Comparison of ENCODE assay signal across 8 cellular contexts in the genomic region with DNA sequence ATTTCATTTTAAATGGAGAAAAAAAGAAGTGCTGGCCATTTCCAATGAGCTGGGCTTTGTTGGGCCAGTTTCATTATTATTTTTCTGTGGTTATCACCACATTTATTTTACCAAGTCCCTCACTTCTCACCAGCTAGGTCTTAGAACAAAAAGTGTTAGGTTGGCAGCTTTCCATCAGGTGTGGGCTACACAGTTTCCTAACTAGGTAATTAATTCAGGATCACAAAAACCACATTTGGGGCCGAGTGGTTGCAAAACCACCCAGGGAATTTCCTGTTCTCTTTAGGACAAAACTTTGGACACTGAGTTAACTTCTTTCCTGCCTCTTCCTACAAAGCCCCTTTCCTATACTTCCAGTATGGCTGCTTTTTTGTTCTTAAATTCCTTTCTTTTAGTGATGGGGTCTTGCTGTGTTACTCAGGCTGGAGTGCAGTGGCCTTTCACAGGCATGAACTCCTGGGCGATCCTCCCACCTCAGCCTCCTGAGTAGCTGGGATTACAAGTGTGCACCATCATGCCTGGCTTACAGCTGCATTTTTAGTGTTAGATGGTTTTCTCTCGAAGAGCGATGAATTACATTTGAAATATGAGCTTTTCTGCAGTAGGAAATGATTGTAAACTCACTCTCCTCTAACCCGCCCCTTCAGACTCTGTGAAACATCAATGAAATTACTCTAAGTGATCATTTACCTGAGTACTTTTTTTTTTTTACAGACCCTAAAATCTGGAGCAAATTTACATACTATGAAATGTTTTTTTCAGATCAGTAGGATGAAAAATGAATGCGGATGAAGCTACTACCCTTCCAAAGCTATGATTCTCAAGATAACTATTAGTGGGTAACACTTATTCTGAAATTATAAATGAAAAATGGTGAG. TPM values are rescaled to one million over a fixed set of nuclear protein-coding genes. Genes with fewer than 3 reads are reported as not detected.
A peak's percentile ranks its signal among the peaks of the same experiment; 100 is the strongest.
DNase-seq lines count a peak whose midpoint lies in the region; ATAC-seq, FAIRE-seq and TF ChIP-seq lines count a peak whose summit lies in the region.

No MANE protein-coding gene starts in this region.

- peak overlapping the region; percentile 79 for H3K27ac Mint-ChIP-seq in activated CD4-positive, alpha-beta T cell treated with anti-CD3 and anti-CD28 coated beads, Interleukin-2, amount 10 ng/mL, durations not matched to agents 24 days and 14 days
- H3K27ac Mint-ChIP-seq in activated T-helper 2 cell treated with anti-CD3 and anti-CD28 coated beads, Interferon-gamma antibody, Interleukin-2, Interleukin-4, amounts not matched to agents 10 μg/mL and 5 μg/mL and 100 μg/mL, durations not matched to agents 14 hours and 24 hours and 36 hours, result peak overlapping the region; percentile 59

- H3K9ac ChIP-seq in kidney (ENCODE audit: low read length in 2 of 2), result peak overlapping the region; percentile 11 to 68

- H3K36me3 ChIP-seq in kidney (ENCODE audit: control insufficient read depth in 1 of 2, insufficient read depth in 2 of 2, low read length in 2 of 2), result peaks cover 2 to 9% of the 10 kb centered on the region in 2 donors

- no peak for TF ChIP-seq CTCF in kidney (IDR thresholded peaks at IDR 0.05; ENCODE audit: borderline replicate concordance, extremely low read depth, insufficient read depth)

- peaks cover 14 to 21% of the 10 kb centered on the region in 2 donors for H3K4me1 ChIP-seq in kidney (ENCODE audit: control insufficient read depth in 1 of 2, insufficient read depth in 1 of 2, low read depth in 1 of 2, low read length in 2 of 2)

- peak overlapping the region in 1 of 2 donors; percentile 81 for H3K4me3 ChIP-seq in kidney (ENCODE audit: low read length in 2 of 2)

- no peaks in the 10 kb centered on the region for H3K9me3 ChIP-seq in kidney (ENCODE audit: control insufficient read depth in 1 of 2, low read length in 2 of 2)

- H3K9me3 Mint-ChIP-seq in activated CD4-positive, alpha-beta T cell treated with anti-CD3 and anti-CD28 coated beads, Interleukin-2, amount 10 ng/mL, durations not matched to agents 24 days and 14 days, result no peaks in the 10 kb centered on the region
- no peaks in the 10 kb centered on the region for H3K9me3 Mint-ChIP-seq in activated T-helper 2 cell treated with anti-CD3 and anti-CD28 coated beads, Interferon-gamma antibody, Interleukin-2, Interleukin-4, amounts not matched to agents 10 μg/mL and 5 μg/mL and 100 μg/mL, durations not matched to agents 14 hours and 24 hours and 36 hours

- no peak for DNase-seq in activated CD4-positive, alpha-beta T cell treated with anti-CD3 and anti-CD28 coated beads, Interleukin-2, amount 10 ng/mL, durations not matched to agents 24 days and 14 days
- no peak for DNase-seq in activated CD4-positive, alpha-beta T cell treated with anti-CD3 and anti-CD28 coated beads for 1 hour
- no peak for DNase-seq in activated T-helper 2 cell treated with anti-CD3 and anti-CD28 coated beads, Interferon-gamma antibody, Interleukin-2, Interleukin-4, amounts not matched to agents 10 μg/mL and 5 μg/mL and 100 μg/mL, durations not matched to agents 14 hours and 24 hours and 36 hours (ENCODE audit: low spot score)
- DNase-seq in kidney (no peak), NCI-H1436 treated with DMSO at 0.1 percent for 48 hours (lab: John Stamatoyannopoulos, UW) (no peak), COR-L47 (lab: John Stamatoyannopoulos, UW) (no peak)

- H3K36me3 Mint-ChIP-seq in activated CD4-positive, alpha-beta T cell treated with anti-CD3 and anti-CD28 coated beads, Interleukin-2, amount 10 ng/mL, durations not matched to agents 24 days and 14 days (ENCODE audit: low read depth), result peaks cover 25% of the 10 kb centered on the region
- H3K36me3 Mint-ChIP-seq in activated T-helper 2 cell treated with anti-CD3 and anti-CD28 coated beads, Interferon-gamma antibody, Interleukin-2, Interleukin-4, amounts not matched to agents 10 μg/mL and 5 μg/mL and 100 μg/mL, durations not matched to agents 14 hours and 24 hours and 36 hours (ENCODE audit: low read depth), result peaks cover 34% of the 10 kb centered on the region

- H3K4me3 Mint-ChIP-seq in activated CD4-positive, alpha-beta T cell treated with anti-CD3 and anti-CD28 coated beads, Interleukin-2, amount 10 ng/mL, durations not matched to agents 24 days and 14 days, result peak overlapping the region; percentile 88
- H3K4me3 Mint-ChIP-seq in activated T-helper 2 cell treated with anti-CD3 and anti-CD28 coated beads, Interferon-gamma antibody, Interleukin-2, Interleukin-4, amounts not matched to agents 10 μg/mL and 5 μg/mL and 100 μg/mL, durations not matched to agents 14 hours and 24 hours and 36 hours (ENCODE audit: low read depth), result peak overlapping the region; percentile 67

- H3K27ac ChIP-seq in kidney (ENCODE audit: low read depth in 2 of 2, low read length in 2 of 2) (peak overlapping the region; percentile 92 to 99), temporal lobe (ENCODE audit: low read depth, low read length) (peak overlapping the region; percentile 96)

- peaks cover 2% of the 10 kb centered on the region for H3K27me3 Mint-ChIP-seq in activated CD4-positive, alpha-beta T cell treated with anti-CD3 and anti-CD28 coated beads, Interleukin-2, amount 10 ng/mL, durations not matched to agents 24 days and 14 days
- no peaks in the 10 kb centered on the region for H3K27me3 Mint-ChIP-seq in activated T-helper 2 cell treated with anti-CD3 and anti-CD28 coated beads, Interferon-gamma antibody, Interleukin-2, Interleukin-4, amounts not matched to agents 10 μg/mL and 5 μg/mL and 100 μg/mL, durations not matched to agents 14 hours and 24 hours and 36 hours (ENCODE audit: low read depth)

- peaks cover 22% of the 10 kb centered on the region for H3K4me1 Mint-ChIP-seq in activated CD4-positive, alpha-beta T cell treated with anti-CD3 and anti-CD28 coated beads, Interleukin-2, amount 10 ng/mL, durations not matched to agents 24 days and 14 days
- peaks cover 20% of the 10 kb centered on the region for H3K4me1 Mint-ChIP-seq in activated T-helper 2 cell treated with anti-CD3 and anti-CD28 coated beads, Interferon-gamma antibody, Interleukin-2, Interleukin-4, amounts not matched to agents 10 μg/mL and 5 μg/mL and 100 μg/mL, durations not matched to agents 14 hours and 24 hours and 36 hours (ENCODE audit: low read depth)

- ATAC-seq in HG02973 (IDR thresholded peaks at IDR 0.05; ENCODE audit: unreplicated experiment), result no peak

- no peak for FAIRE-seq in kidney (lab: Jason Lieb, UNC)

- intact Hi-C loops in activated CD4-positive, alpha-beta T cell treated with anti-CD3 and anti-CD28 coated beads, Interleukin-2, amount 10 ng/mL, durations not matched to agents 24 days and 14 days (cut with micrococcal nuclease), result loop anchor here (1.0 to 5.0 kb wide), 9 partner anchors 102 to 400 kb away; a partner anchor contains a TSS
- intact Hi-C loops in activated T-helper 2 cell treated with anti-CD3 and anti-CD28 coated beads, Interferon-gamma antibody, Interleukin-2, Interleukin-4, amounts not matched to agents 10 μg/mL and 5 μg/mL and 100 μg/mL, durations not matched to agents 14 hours and 24 hours and 36 hours (cut with micrococcal nuclease), result loop anchor here (1.0 to 10.0 kb wide), 11 partner anchors 102 to 546 kb away; a partner anchor contains a TSS
- intact Hi-C loops in kidney (cut with DNase I), result loop anchor here (5.0 to 10.0 kb wide), 2 partner anchors 207 to 274 kb away; no protein-coding TSS in a partner anchor

RNA-seq across cellular contexts. Expression of a gene that starts 2.6 kb away (rescaled TPM):
- 92.8 and 93.1 TPM in 2 replicates for total RNA-seq in activated CD4-positive, alpha-beta T cell treated with anti-CD3 and anti-CD28 coated beads, Interleukin-2, amount 10 ng/mL, durations not matched to agents 24 days and 14 days
- total RNA-seq in activated T-helper 2 cell treated with anti-CD3 and anti-CD28 coated beads, Interferon-gamma antibody, Interleukin-2, Interleukin-4, amounts not matched to agents 10 μg/mL and 5 μg/mL and 100 μg/mL, durations not matched to agents 14 hours and 24 hours and 36 hours, result 114 TPM in 2 replicates
- 247 TPM for total RNA-seq in kidney
- polyA plus RNA-seq in kidney (ENCODE audit: insufficient read depth, low read depth, low replicate concordance), result 35.4 TPM
- total RNA-seq in temporal lobe, result 9.6 TPM
